1 cellular context compared by ENCODE assay signal in genomic region chr15:39639037-39639436, GRCh38.
TF ChIP-seq lines count a peak whose summit lies in the region.

No MANE protein-coding gene starts in this region.

TF ChIP-seq in HepG2, 621 proteins besides CTCF, POLR2A, EP300 and RAD21 (continued from another document):
- peak; percentile 51 for TF ChIP-seq PAXIP1 (CRISPR knock-in tag; conservative IDR thresholded peaks at IDR 0.05)
- no peak for TF ChIP-seq RARG (CRISPR knock-in tag; IDR thresholded peaks at IDR 0.05; ENCODE audit: low read depth)
- no peak for TF ChIP-seq NPAS2 (CRISPR knock-in tag; IDR thresholded peaks at IDR 0.05; ENCODE audit: borderline replicate concordance)
- TF ChIP-seq IRF2 (CRISPR knock-in tag; IDR thresholded peaks at IDR 0.05): no peak
- no peak for TF ChIP-seq ZNF446 (CRISPR knock-in tag; IDR thresholded peaks at IDR 0.05)
- TF ChIP-seq ZNF230 (CRISPR knock-in tag; IDR thresholded peaks at IDR 0.05): no peak
- no peak for TF ChIP-seq ELF1 (CRISPR knock-in tag; IDR thresholded peaks at IDR 0.05)
- TF ChIP-seq ZNF577 (CRISPR knock-in tag; IDR thresholded peaks at IDR 0.05; ENCODE audit: borderline replicate concordance, low read depth): no peak
- TF ChIP-seq GTF3A (CRISPR knock-in tag; conservative IDR thresholded peaks at IDR 0.05): no peak
- 0 out of 2 replicates have a peak, but pooled peaks have one; percentile 18 for TF ChIP-seq HNF1B (CRISPR knock-in tag; IDR thresholded peaks at IDR 0.05)
- TF ChIP-seq ZKSCAN5 (CRISPR knock-in tag; IDR thresholded peaks at IDR 0.05): peak; percentile 89
- no peak for TF ChIP-seq TEAD2 (CRISPR knock-in tag; IDR thresholded peaks at IDR 0.05)
- TF ChIP-seq ZSCAN30 (CRISPR knock-in tag; IDR thresholded peaks at IDR 0.05): no peak
- no peak for TF ChIP-seq KLF9 (CRISPR knock-in tag; IDR thresholded peaks at IDR 0.05; ENCODE audit: low read depth)
- no peak for TF ChIP-seq ZNF788 (CRISPR knock-in tag; IDR thresholded peaks at IDR 0.05; ENCODE audit: borderline replicate concordance)
- TF ChIP-seq KLF6 (CRISPR knock-in tag; IDR thresholded peaks at IDR 0.05): no peak
- no peak for TF ChIP-seq ZNF607 (CRISPR knock-in tag; IDR thresholded peaks at IDR 0.05; ENCODE audit: borderline replicate concordance)
- no peak for TF ChIP-seq ZNF781 (CRISPR knock-in tag; IDR thresholded peaks at IDR 0.05; ENCODE audit: borderline replicate concordance, not compliant biosample characterization)
- TF ChIP-seq ZMYM3 (CRISPR knock-in tag; IDR thresholded peaks at IDR 0.05): no peak
- no peak for TF ChIP-seq RFX3 (CRISPR knock-in tag; IDR thresholded peaks at IDR 0.05)
- TF ChIP-seq TRIM24 (CRISPR knock-in tag; IDR thresholded peaks at IDR 0.05): no peak
- no peak for TF ChIP-seq ZSCAN29 (CRISPR knock-in tag; conservative IDR thresholded peaks at IDR 0.05)
- no peak for TF ChIP-seq ZSCAN9 (CRISPR knock-in tag; IDR thresholded peaks at IDR 0.05; ENCODE audit: borderline replicate concordance)
- no peak for TF ChIP-seq MLXIP (CRISPR knock-in tag; IDR thresholded peaks at IDR 0.05; ENCODE audit: borderline replicate concordance)
- no peak for TF ChIP-seq MEIS1 (CRISPR knock-in tag; IDR thresholded peaks at IDR 0.05; ENCODE audit: borderline replicate concordance)
- no peak for TF ChIP-seq ZNF709 (CRISPR knock-in tag; IDR thresholded peaks at IDR 0.05)
- TF ChIP-seq SOX5 (CRISPR knock-in tag; IDR thresholded peaks at IDR 0.05; ENCODE audit: borderline replicate concordance): no peak
- no peak for TF ChIP-seq SAFB2 (CRISPR knock-in tag; IDR thresholded peaks at IDR 0.05; ENCODE audit: borderline replicate concordance, low read depth)
- no peak for TF ChIP-seq CBX2 (IDR thresholded peaks at IDR 0.05; ENCODE audit: low read depth, low read length)
- no peak for TF ChIP-seq CBX2 (CRISPR knock-in tag; IDR thresholded peaks at IDR 0.05; ENCODE audit: low read depth)
- TF ChIP-seq, protein P1, sequence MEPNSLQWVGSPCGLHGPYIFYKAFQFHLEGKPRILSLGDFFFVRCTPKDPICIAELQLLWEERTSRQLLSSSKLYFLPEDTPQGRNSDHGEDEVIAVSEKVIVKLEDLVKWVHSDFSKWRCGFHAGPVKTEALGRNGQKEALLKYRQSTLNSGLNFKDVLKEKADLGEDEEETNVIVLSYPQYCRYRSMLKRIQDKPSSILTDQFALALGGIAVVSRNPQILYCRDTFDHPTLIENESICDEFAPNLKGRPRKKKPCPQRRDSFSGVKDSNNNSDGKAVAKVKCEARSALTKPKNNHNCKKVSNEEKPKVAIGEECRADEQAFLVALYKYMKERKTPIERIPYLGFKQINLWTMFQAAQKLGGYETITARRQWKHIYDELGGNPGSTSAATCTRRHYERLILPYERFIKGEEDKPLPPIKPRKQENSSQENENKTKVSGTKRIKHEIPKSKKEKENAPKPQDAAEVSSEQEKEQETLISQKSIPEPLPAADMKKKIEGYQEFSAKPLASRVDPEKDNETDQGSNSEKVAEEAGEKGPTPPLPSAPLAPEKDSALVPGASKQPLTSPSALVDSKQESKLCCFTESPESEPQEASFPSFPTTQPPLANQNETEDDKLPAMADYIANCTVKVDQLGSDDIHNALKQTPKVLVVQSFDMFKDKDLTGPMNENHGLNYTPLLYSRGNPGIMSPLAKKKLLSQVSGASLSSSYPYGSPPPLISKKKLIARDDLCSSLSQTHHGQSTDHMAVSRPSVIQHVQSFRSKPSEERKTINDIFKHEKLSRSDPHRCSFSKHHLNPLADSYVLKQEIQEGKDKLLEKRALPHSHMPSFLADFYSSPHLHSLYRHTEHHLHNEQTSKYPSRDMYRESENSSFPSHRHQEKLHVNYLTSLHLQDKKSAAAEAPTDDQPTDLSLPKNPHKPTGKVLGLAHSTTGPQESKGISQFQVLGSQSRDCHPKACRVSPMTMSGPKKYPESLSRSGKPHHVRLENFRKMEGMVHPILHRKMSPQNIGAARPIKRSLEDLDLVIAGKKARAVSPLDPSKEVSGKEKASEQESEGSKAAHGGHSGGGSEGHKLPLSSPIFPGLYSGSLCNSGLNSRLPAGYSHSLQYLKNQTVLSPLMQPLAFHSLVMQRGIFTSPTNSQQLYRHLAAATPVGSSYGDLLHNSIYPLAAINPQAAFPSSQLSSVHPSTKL (CRISPR knock-in tag; IDR thresholded peaks at IDR 0.05): 0 out of 2 replicates have a peak, but pooled peaks have one; percentile 13
- TF ChIP-seq ZFAT (CRISPR knock-in tag; conservative IDR thresholded peaks at IDR 0.05): no peak
- no peak for TF ChIP-seq PRDM4 (CRISPR knock-in tag; IDR thresholded peaks at IDR 0.05; ENCODE audit: borderline replicate concordance)
- no peak for TF ChIP-seq PPARG (CRISPR knock-in tag; conservative IDR thresholded peaks at IDR 0.05)
- no peak for TF ChIP-seq KAT7 (CRISPR knock-in tag; IDR thresholded peaks at IDR 0.05; ENCODE audit: borderline replicate concordance)
- TF ChIP-seq HNF4A (CRISPR knock-in tag; IDR thresholded peaks at IDR 0.05): peak; percentile 64
- TF ChIP-seq SIN3A (IDR thresholded peaks at IDR 0.05; ENCODE audit: borderline replicate concordance, low read depth, low read length): no peak
- TF ChIP-seq ZNF432 (CRISPR knock-in tag; IDR thresholded peaks at IDR 0.05; ENCODE audit: borderline replicate concordance): no peak
- no peak for TF ChIP-seq TBP (CRISPR knock-in tag; IDR thresholded peaks at IDR 0.05)
- TF ChIP-seq ZSCAN20 (CRISPR knock-in tag; IDR thresholded peaks at IDR 0.05; ENCODE audit: borderline replicate concordance): no peak
- no peak for TF ChIP-seq ZNF501 (CRISPR knock-in tag; IDR thresholded peaks at IDR 0.05)
- TF ChIP-seq LCORL (IDR thresholded peaks at IDR 0.05): no peak
- TF ChIP-seq LCORL (CRISPR knock-in tag; IDR thresholded peaks at IDR 0.05): peak; percentile 58; the same call in 1 of the 2 replicates
- no peak for TF ChIP-seq CHD4 (IDR thresholded peaks at IDR 0.05; ENCODE audit: borderline replicate concordance, low read length)
- no peak for TF ChIP-seq ELF3 (CRISPR knock-in tag; IDR thresholded peaks at IDR 0.05)
- no peak for TF ChIP-seq ZNF468 (CRISPR knock-in tag; IDR thresholded peaks at IDR 0.05)
- no peak for TF ChIP-seq ZNF33B (CRISPR knock-in tag; IDR thresholded peaks at IDR 0.05)
- no peak for TF ChIP-seq SMAD3 (CRISPR knock-in tag; IDR thresholded peaks at IDR 0.05)
- no peak for TF ChIP-seq MXD4 (CRISPR knock-in tag; IDR thresholded peaks at IDR 0.05)
- no peak for TF ChIP-seq NKX3-1 (CRISPR knock-in tag; IDR thresholded peaks at IDR 0.05)
- no peak for TF ChIP-seq ZNF460 (CRISPR knock-in tag; IDR thresholded peaks at IDR 0.05; ENCODE audit: borderline replicate concordance)
- no peak for TF ChIP-seq SUZ12 (IDR thresholded peaks at IDR 0.05; ENCODE audit: low read depth, low read length)
- TF ChIP-seq YY1 (IDR thresholded peaks at IDR 0.05; ENCODE audit: insufficient read depth, insufficient replicate concordance, low read depth, low read length): no peak
- no peak for TF ChIP-seq ZNF292 (CRISPR knock-in tag; IDR thresholded peaks at IDR 0.05; ENCODE audit: borderline replicate concordance, low read depth)
- TF ChIP-seq ZNF253 (CRISPR knock-in tag; IDR thresholded peaks at IDR 0.05; ENCODE audit: borderline replicate concordance): no peak
- TF ChIP-seq HMGXB4 (CRISPR knock-in tag; IDR thresholded peaks at IDR 0.05; ENCODE audit: borderline replicate concordance in 1 of 2, low read depth in 1 of 2): no peak
- TF ChIP-seq, protein P2, sequence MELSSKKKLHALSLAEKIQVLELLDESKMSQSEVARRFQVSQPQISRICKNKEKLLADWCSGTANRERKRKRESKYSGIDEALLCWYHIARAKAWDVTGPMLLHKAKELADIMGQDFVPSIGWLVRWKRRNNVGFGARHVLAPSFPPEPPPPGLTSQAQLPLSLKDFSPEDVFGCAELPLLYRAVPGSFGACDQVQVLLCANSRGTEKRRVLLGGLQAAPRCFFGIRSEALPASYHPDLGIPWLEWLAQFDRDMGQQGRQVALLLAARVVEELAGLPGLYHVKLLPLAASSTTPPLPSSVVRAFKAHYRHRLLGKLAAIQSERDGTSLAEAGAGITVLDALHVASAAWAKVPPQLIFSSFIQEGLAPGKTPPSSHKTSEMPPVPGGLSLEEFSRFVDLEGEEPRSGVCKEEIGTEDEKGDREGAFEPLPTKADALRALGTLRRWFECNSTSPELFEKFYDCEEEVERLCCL (CRISPR knock-in tag; IDR thresholded peaks at IDR 0.05; ENCODE audit: borderline replicate concordance): no peak
